Comparison of ENCODE assay signal across 1 cellular context in genomic region chr11:69969890-69970784, GRCh38.
TF ChIP-seq lines count a peak whose summit lies in the region.

No MANE protein-coding gene starts in this region.

TF ChIP-seq in endothelial cell of umbilical vein, 7 proteins besides CTCF, POLR2A, EP300 and RAD21:
- TF ChIP-seq JUN (IDR thresholded peaks at IDR 0.05; ENCODE audit: borderline replicate concordance, insufficient read depth, insufficient read length, low read depth), result no peak
- TF ChIP-seq EZH2 (IDR thresholded peaks at IDR 0.05; ENCODE audit: borderline replicate concordance, low read depth, low read length, severe bottlenecking), result no peak
- no peak for TF ChIP-seq MAX (IDR thresholded peaks at IDR 0.05; ENCODE audit: insufficient read depth, insufficient read length)
- no peak for TF ChIP-seq MYC (IDR thresholded peaks at IDR 0.05; ENCODE audit: low read depth, low read length)
- no peak for TF ChIP-seq POLR2AphosphoS5 (IDR thresholded peaks at IDR 0.05; ENCODE audit: insufficient read depth, low read depth, low read length)
- no peak for TF ChIP-seq GATA2 (IDR thresholded peaks at IDR 0.05; ENCODE audit: insufficient read depth, insufficient read length, low read depth, low read length)
- no peak for TF ChIP-seq FOS (IDR thresholded peaks at IDR 0.05; ENCODE audit: borderline replicate concordance, insufficient read depth, low read length)
